24 cellular contexts compared by ENCODE assay signal in the genomic region with DNA sequence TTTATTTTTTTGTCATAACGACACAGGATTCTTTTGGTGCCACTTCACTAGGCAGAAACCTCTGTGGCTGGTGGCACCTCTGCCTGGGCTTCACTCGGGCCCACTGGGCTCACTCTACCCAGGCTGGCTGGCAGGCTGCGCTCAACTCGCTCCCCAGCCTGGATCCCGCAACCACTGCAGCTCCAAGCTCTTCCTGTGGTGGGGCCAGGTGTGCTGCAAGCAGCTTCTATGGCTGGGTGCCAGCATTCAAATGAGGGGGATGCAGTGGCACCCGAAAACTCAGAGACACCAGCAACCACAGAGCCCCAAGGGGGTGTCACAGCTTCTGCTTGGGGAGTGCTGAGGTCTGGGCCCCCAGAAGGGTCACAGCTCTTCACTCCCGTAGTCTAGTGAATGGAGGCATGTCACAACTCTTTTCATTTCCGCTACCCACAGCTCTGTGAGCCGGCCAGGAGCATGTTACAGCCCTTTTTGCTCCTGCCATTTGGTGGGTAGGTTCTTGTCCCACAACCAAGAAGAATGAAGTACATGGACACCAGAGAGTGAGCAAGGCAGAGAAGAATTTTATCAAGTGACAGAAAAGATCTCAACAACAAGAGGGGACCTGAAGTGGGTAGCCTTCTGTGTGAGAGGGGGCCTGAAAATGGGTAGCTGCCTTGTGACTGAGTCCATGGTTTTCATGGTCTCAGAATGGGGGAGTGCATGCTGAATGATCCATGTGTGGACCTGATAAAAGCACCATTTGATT.
"Had no signal": no experiment of that assay in that cellular context is flagged by ENCODE, and none has a peak within 500 bp of the region (broad histone marks: within the 10 kb centered on the region; RNA-seq: fewer than 3 reads in every experiment).

No MANE protein-coding gene starts in this region.

- H3K4me1 ChIP-seq: adrenal gland, ascending aorta, esophagus squamous epithelium, gastrocnemius medialis, transverse colon had no signal

- DNase-seq: activated CD4-positive, alpha-beta T cell treated with anti-CD3 and anti-CD28 coated beads for 4 hours; activated CD4-positive, alpha-beta T cell treated with anti-CD3 and anti-CD28 coated beads, Interleukin-2, amount 50 U/mL, for 48 hours; activated CD4-positive, CD25-positive, alpha-beta regulatory T cell; activated CD8-positive, alpha-beta memory T cell treated with anti-CD3 and anti-CD28 coated beads, Interleukin-2, amount 50 U/mL, for 48 hours; activated naive CD4-positive, alpha-beta T cell; activated T-cell treated with anti-CD3 and anti-CD28 coated beads, Interleukin-2, amount 50 U/mL, for 4 hours; adrenal gland; brain microvascular endothelial cell; caudate nucleus; effector memory CD4-positive, alpha-beta T cell; esophagus squamous epithelium; gastrocnemius medialis; hippocampal formation; left ventricle myocardium superior; midbrain; natural killer cell; retina; stimulated activated CD4-positive, alpha-beta T cell treated with anti-CD3 and anti-CD28 coated beads, Interleukin-2, amount 100 ng/mL, for 48 hours; stimulated activated CD8-positive, alpha-beta memory T cell treated with anti-CD3 and anti-CD28 coated beads, Interleukin-4, amount 100 ng/mL, for 48 hours; stimulated activated naive B cell treated with anti-CD40 and anti-IgM and Interleukin-4, amounts not matched to agents 10 μg/mL and 1 μg/mL and 100 μg/mL, for 72 hours; transverse colon had no signal

- H3K4me3 ChIP-seq: adrenal gland, ascending aorta, esophagus squamous epithelium, gastrocnemius medialis, transverse colon had no signal

- H3K27ac ChIP-seq: adrenal gland, ascending aorta, brain microvascular endothelial cell, esophagus squamous epithelium, gastrocnemius medialis, transverse colon had no signal

- ATAC-seq: activated T-cell treated with anti-CD3 and anti-CD28 coated beads, Interleukin-2, amount 50 U/mL, for 4 hours; gastrocnemius medialis; left ventricle myocardium superior; natural killer cell; stimulated activated naive B cell treated with anti-CD40 and anti-IgM and Interleukin-4, amounts not matched to agents 10 μg/mL and 1 μg/mL and 100 μg/mL, for 72 hours had no signal

- H3K27me3 ChIP-seq: adrenal gland, ascending aorta, brain microvascular endothelial cell, esophagus squamous epithelium, gastrocnemius medialis, transverse colon had no signal

- H3K9me3 ChIP-seq: ascending aorta, transverse colon had no signal

- FAIRE-seq: endothelial cell of umbilical vein, urothelium cell line had no signal
